In genomic region chr2:241312082-241312481, GRCh38 we compare ENCODE assay signal across 12 cellular contexts. TPM values are rescaled to one million over a fixed set of nuclear protein-coding genes. Genes with fewer than 3 reads are reported as not detected.
DNase-seq lines count a peak whose midpoint lies in the region; ATAC-seq and TF ChIP-seq lines count a peak whose summit lies in the region.
"Had no signal": no experiment of that assay in that cellular context is flagged by ENCODE, and none has a peak within 500 bp of the region (broad histone marks: within the 10 kb centered on the region; RNA-seq: fewer than 3 reads in every experiment).

No MANE protein-coding gene starts in this region.

- H3K27me3 ChIP-seq in IMR-90 (ENCODE audit: control insufficient read depth, insufficient read depth, low read length) (no peaks in the 10 kb centered on the region), osteoblast (ENCODE audit: insufficient read depth, low read length) (no peaks in the 10 kb centered on the region)
- H3K27me3 ChIP-seq: esophagus squamous epithelium, neutrophil had no signal

- H3K4ac ChIP-seq in IMR-90 (ENCODE audit: low read depth, low read length) = no peak overlapping the region

- peaks cover 95% of the 10 kb centered on the region for H3K79me2 ChIP-seq in osteoblast (ENCODE audit: insufficient read depth, low read length)

- H3K56ac ChIP-seq in IMR-90 (ENCODE audit: extremely low read depth, insufficient read depth, low read length) = no peak overlapping the region

- in situ Hi-C loops in IMR-90 (cut with MboI; ENCODE audit: low sequenced_read_pairs) = no loop called here

- no TSS peak for BruUV-seq in IMR-90 (replicated peaks; lab: Mats Ljungman, UMichigan)

- POLR2A ChIA-PET in IMR-90 (lab: Charles Lee; ENCODE audit: unreplicated experiment) = no interaction called here

- H3K4me2 ChIP-seq in IMR-90 (ENCODE audit: low read depth, low read length) = no peak overlapping the region
- peak overlapping the region; percentile 17 for H3K4me2 ChIP-seq in osteoblast (ENCODE audit: insufficient read depth, low read length)

- dilution Hi-C loops in IMR-90 (cut with HindIII; ENCODE audit: low sequenced_read_pairs, unreplicated experiment) = no loop called here

- intact Hi-C loops in IMR-90 (cut with micrococcal nuclease) = no loop called here

- no peak overlapping the region for H3K9ac ChIP-seq in IMR-90 (ENCODE audit: low read depth, low read length)

- ATAC-seq in IMR-90 (ENCODE audit: low read depth) = no peak
- ATAC-seq: stimulated activated naive CD8-positive, alpha-beta T cell treated with anti-CD3 and anti-CD28 coated beads, Interleukin-15, Interleukin-2, amounts not matched to agents 100 U/mL and 50 U/mL, for 24 hours had no signal

- no peak for DNase-seq in T-helper 2 cell treated with Interferon-gamma antibody and Interleukin-4, amounts not matched to agents 5 μg/mL and 100 μg/mL, for 36 hours (ENCODE audit: low spot score)
- DNase-seq in T-helper 2 cell (no peak), IMR-90 (peak; percentile 40), choroid plexus epithelial cell (ENCODE audit: low read depth) (peak; percentile 82), osteoblast (ENCODE audit: insufficient read length, low spot score, missing footprints) (no peak), KG1 (lab: John Stamatoyannopoulos, UW) (no peak), retina (no peak), NCI-H1436 (lab: John Stamatoyannopoulos, UW) (no peak)
- DNase-seq: activated CD8-positive, alpha-beta memory T cell treated with anti-CD3 and anti-CD28 coated beads, Interleukin-2, amount 50 U/mL, for 48 hours; esophagus squamous epithelium; stimulated activated naive CD8-positive, alpha-beta T cell treated with anti-CD3 and anti-CD28 coated beads, Interleukin-15, Interleukin-2, amounts not matched to agents 100 U/mL and 50 U/mL, for 24 hours had no signal

- no peak overlapping the region; the same call in 1 of the 2 replicates for H3K23ac ChIP-seq in IMR-90 (ENCODE audit: low read depth, low read length)

- peaks cover 29% of the 10 kb centered on the region for H3K9me1 ChIP-seq in IMR-90 (ENCODE audit: insufficient read depth, low read length)

- whole genome bisulfite sequencing in IMR-90 (ENCODE audit: extremely low coverage in 2 of 2, insufficient read length in 1 of 2), 2 experiments = no CpG with 5 or more reads among the region's 4 CpGs

- no peak overlapping the region for H2AK9ac ChIP-seq in IMR-90 (replicated peaks; ENCODE audit: low read depth, low read length, poor library complexity)

- H2BK120ac ChIP-seq in IMR-90 (ENCODE audit: low read depth, low read length) = no peak overlapping the region

- H2BK5ac ChIP-seq in IMR-90 (ENCODE audit: low read depth, low read length, poor library complexity, severe bottlenecking) = no peak overlapping the region

- H4K91ac ChIP-seq in IMR-90 (ENCODE audit: insufficient read depth, low read depth, low read length) = no peak overlapping the region

- no peak overlapping the region for H2BK20ac ChIP-seq in IMR-90 (ENCODE audit: low read depth, low read length)

- no peak for TF ChIP-seq RAD21 in IMR-90 (IDR thresholded peaks at IDR 0.05; ENCODE audit: low read length)

- H3K27me3 Mint-ChIP-seq in T-helper 2 cell treated with Interferon-gamma antibody and Interleukin-4, amounts not matched to agents 5 μg/mL and 100 μg/mL, for 36 hours (ENCODE audit: low read depth) = no peaks in the 10 kb centered on the region

- peaks cover 15 to 73% of the 10 kb centered on the region in 2 experiments for H3K79me1 ChIP-seq in IMR-90 (ENCODE audit: low read depth in 1 of 2, low read length in 2 of 2)

- peak overlapping the region; percentile 8 for H3K27ac Mint-ChIP-seq in T-helper 2 cell treated with Interferon-gamma antibody and Interleukin-4, amounts not matched to agents 5 μg/mL and 100 μg/mL, for 36 hours

- H3K36me3 ChIP-seq in IMR-90 (ENCODE audit: control insufficient read depth, insufficient read depth, low read length) (peaks cover 3% of the 10 kb centered on the region; the same call in 1 of the 2 replicates), osteoblast (ENCODE audit: insufficient read depth, low read length) (no peaks in the 10 kb centered on the region)
- H3K36me3 ChIP-seq: esophagus squamous epithelium, neutrophil had no signal

- H3K9me3 Mint-ChIP-seq in T-helper 2 cell treated with Interferon-gamma antibody and Interleukin-4, amounts not matched to agents 5 μg/mL and 100 μg/mL, for 36 hours = no peaks in the 10 kb centered on the region

- TF ChIP-seq CTCF in IMR-90 (conservative IDR thresholded peaks at IDR 0.05; ENCODE audit: low read depth, low read length) (no peak), choroid plexus epithelial cell (conservative IDR thresholded peaks at IDR 0.05; ENCODE audit: low read depth, low read length) (no peak), osteoblast (IDR thresholded peaks at IDR 0.05; ENCODE audit: extremely low read depth, low read depth, low read length) (no peak)

- no peak overlapping the region for H4K8ac ChIP-seq in IMR-90 (ENCODE audit: low read depth in 2 of 2, low read length in 2 of 2)

- no peak overlapping the region for H2BK15ac ChIP-seq in IMR-90 (ENCODE audit: low read depth, low read length)

- H3K4me1 Mint-ChIP-seq in T-helper 2 cell treated with Interferon-gamma antibody and Interleukin-4, amounts not matched to agents 5 μg/mL and 100 μg/mL, for 36 hours (ENCODE audit: low read depth) = peaks cover 51% of the 10 kb centered on the region

- H3K4me1 ChIP-seq in IMR-90 (ENCODE audit: control insufficient read depth, insufficient read depth, low read length) (0 out of 2 replicates have a peak, but pooled peaks cover 4% of the 10 kb centered on the region), osteoblast (ENCODE audit: insufficient read depth, low read length) (peaks cover 38% of the 10 kb centered on the region)

- H2AFZ ChIP-seq in IMR-90 (replicated peaks; ENCODE audit: low read length, poor library complexity) (no peak overlapping the region), osteoblast (ENCODE audit: low read length) (no peak overlapping the region)

- no peak overlapping the region for H3K4me3 Mint-ChIP-seq in T-helper 2 cell treated with Interferon-gamma antibody and Interleukin-4, amounts not matched to agents 5 μg/mL and 100 μg/mL, for 36 hours

- TF ChIP-seq POLR2A in IMR-90 (IDR thresholded peaks at IDR 0.05; ENCODE audit: low read depth, low read length) = no peak

- no peak overlapping the region for H3K14ac ChIP-seq in IMR-90 (replicated peaks; ENCODE audit: low read depth, low read length)

- no peak overlapping the region for H2AK5ac ChIP-seq in IMR-90 (ENCODE audit: low read depth, low read length)

- H3K36me3 Mint-ChIP-seq in T-helper 2 cell treated with Interferon-gamma antibody and Interleukin-4, amounts not matched to agents 5 μg/mL and 100 μg/mL, for 36 hours (ENCODE audit: low read depth) = peaks cover 11% of the 10 kb centered on the region

- no peak overlapping the region for H3K4me3 ChIP-seq in IMR-90 (ENCODE audit: insufficient read depth, low read depth, low read length)
- H3K4me3 ChIP-seq in choroid plexus epithelial cell (ENCODE audit: low read depth, low read length) = no peak overlapping the region
- no peak overlapping the region for H3K4me3 ChIP-seq in osteoblast (ENCODE audit: insufficient read depth, low read length)
- H3K4me3 ChIP-seq: esophagus squamous epithelium had no signal

- H4K20me1 ChIP-seq in IMR-90 (ENCODE audit: insufficient read depth, low read length) (peaks cover 50% of the 10 kb centered on the region), osteoblast (ENCODE audit: insufficient read depth, low read length) (peaks cover 61% of the 10 kb centered on the region)

- H3K27ac ChIP-seq in IMR-90 (ENCODE audit: insufficient read depth, low read length) = no peak overlapping the region
- peak overlapping the region; percentile 31 for H3K27ac ChIP-seq in osteoblast (ENCODE audit: low read depth, low read length)
- H3K27ac ChIP-seq: esophagus squamous epithelium, neutrophil had no signal

- no peak overlapping the region for H4K5ac ChIP-seq in IMR-90 (ENCODE audit: low read depth, low read length)

- CTCF ChIA-PET in IMR-90 (lab: Yijun Ruan, JAX) = no interaction called here

- H3K9me3 ChIP-seq in IMR-90 (ENCODE audit: control insufficient read depth, insufficient read depth, low read length) (no peaks in the 10 kb centered on the region), osteoblast (ENCODE audit: low read depth, low read length) (no peaks in the 10 kb centered on the region)
- H3K9me3 ChIP-seq: esophagus squamous epithelium, neutrophil had no signal

- H3K18ac ChIP-seq in IMR-90 (ENCODE audit: low read depth, low read length) = no peak overlapping the region

TF ChIP-seq in IMR-90, 13 proteins besides CTCF, POLR2A, EP300 and RAD21 (continues in another document):
- no peak for TF ChIP-seq MAFK (IDR thresholded peaks at IDR 0.05; ENCODE audit: low read depth, low read length)
- no peak for TF ChIP-seq NFE2L2 (IDR thresholded peaks at IDR 0.05; ENCODE audit: low read depth, low read length)
- no peak for TF ChIP-seq USF2 (IDR thresholded peaks at IDR 0.05; ENCODE audit: low read depth, low read length)

RNA-seq across cellular contexts. Expression of gene HDLBP, which starts 3.4 kb away (rescaled TPM):
- total RNA-seq in IMR-90 (2012; rRNA removed) (1,093 and 1,165 TPM in 2 replicates), osteoblast (1,414 and 1,418 TPM in 2 replicates)
- polyA plus RNA-seq in IMR-90 (2012; rRNA removed) = 648 and 649 TPM in 2 replicates
- 217 and 232 TPM in 2 replicates for polyA plus RNA-seq in IMR-90 (2012; cell fraction: cytosol; rRNA removed)
- 545 and 768 TPM in 2 replicates for polyA plus RNA-seq in IMR-90 (2012; cell fraction: nucleus; rRNA removed; ENCODE audit: low replicate concordance)

RNA-seq across cellular contexts. Expression of gene SEPTIN2, which starts 3.6 kb away (rescaled TPM):
- total RNA-seq in IMR-90 (2012; rRNA removed) (504 and 570 TPM in 2 replicates), osteoblast (394 and 418 TPM in 2 replicates)
- 320 and 420 TPM in 2 replicates for polyA plus RNA-seq in IMR-90 (2012; rRNA removed)
- polyA plus RNA-seq in IMR-90 (2012; cell fraction: cytosol; rRNA removed) = 75.8 and 130 TPM in 2 replicates
- polyA plus RNA-seq in IMR-90 (2012; cell fraction: nucleus; rRNA removed; ENCODE audit: low replicate concordance) = 96.8 and 681 TPM in 2 replicates

RNA-seq across cellular contexts. Expression of gene FARP2, which starts 44.0 kb away (rescaled TPM):
- total RNA-seq in IMR-90 (2012; rRNA removed) = 30.8 and 38.6 TPM in 2 replicates
- 15.5 and 17.1 TPM in 2 replicates for polyA plus RNA-seq in IMR-90 (2012; rRNA removed)
- 7.2 and 7.7 TPM in 2 replicates for polyA plus RNA-seq in IMR-90 (2012; cell fraction: cytosol; rRNA removed)
- 15.5 and 22.7 TPM in 2 replicates for polyA plus RNA-seq in IMR-90 (2012; cell fraction: nucleus; rRNA removed; ENCODE audit: low replicate concordance)
- total RNA-seq in osteoblast = 41.3 and 44.5 TPM in 2 replicates

Comparison
In these comparisons a context has a peak if more than half of its experiments do, and no peak if none do; other contexts are left out.
1. DNase-seq: peak in IMR-90 (single experiment) and choroid plexus epithelial cell (single experiment); none in T-helper 2 cell treated with Interferon-gamma antibody and Interleukin-4, amounts not matched to agents 5 μg/mL and 100 μg/mL, for 36 hours (single experiment), T-helper 2 cell (0 of 5), osteoblast (single experiment), KG1 (single experiment), retina (single experiment) and NCI-H1436 (single experiment).